Comparison of ENCODE assay signal across 12 cellular contexts in the genomic region with DNA sequence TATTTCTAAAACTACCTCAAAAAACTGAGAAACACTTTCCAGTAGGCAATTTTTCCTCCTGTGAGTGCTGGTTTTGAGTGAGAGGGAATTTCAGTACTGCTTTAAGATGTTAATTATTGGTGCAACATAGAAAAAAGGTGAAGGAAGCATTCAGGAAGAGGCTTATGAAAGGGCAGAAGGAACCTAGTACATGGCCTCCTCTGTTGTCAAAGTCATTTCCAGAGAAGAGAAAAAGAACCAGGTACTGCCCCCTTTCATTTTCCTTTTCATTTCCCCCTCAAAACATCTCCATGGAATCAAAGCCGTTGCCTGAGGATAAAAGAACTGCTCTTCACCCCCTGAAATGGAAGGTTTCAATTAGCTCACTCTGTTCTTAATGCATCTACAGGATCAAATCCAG. TPM values are rescaled to one million over a fixed set of nuclear protein-coding genes. Genes with fewer than 3 reads are reported as not detected.
DNase-seq lines count a peak whose midpoint lies in the region; ATAC-seq and TF ChIP-seq lines count a peak whose summit lies in the region.
"Had no signal": no experiment of that assay in that cellular context is flagged by ENCODE, and none has a peak within 500 bp of the region (broad histone marks: within the 10 kb centered on the region; RNA-seq: fewer than 3 reads in every experiment).

No MANE protein-coding gene starts in this region.

- ATAC-seq in SK-N-SH treated with all-trans-retinoic acid at 6 μM for 48 hours (no peak), HG02642 (IDR thresholded peaks at IDR 0.05; ENCODE audit: poor library complexity, unreplicated experiment) (peak; percentile 29)

- no peak overlapping the region for H3K4me2 ChIP-seq in SK-N-SH

- DNase-seq in SK-N-SH = no peak
- no peak for DNase-seq in spleen
- DNase-seq in NCI-H2171 treated with DMSO at 0.1 percent for 48 hours (lab: John Stamatoyannopoulos, UW) = no peak
- no peak for DNase-seq in NCI-H526 treated with DMSO at 0.1 percent for 48 hours (lab: John Stamatoyannopoulos, UW)
- no peak for DNase-seq in H7
- DNase-seq: COR-L47, NCI-H2227 treated with DMSO at 0.1 percent for 48 hours had no signal

- no peaks in the 10 kb centered on the region for H3K9me2 ChIP-seq in SK-N-SH

- TF ChIP-seq RAD21 in SK-N-SH (IDR thresholded peaks at IDR 0.05; ENCODE audit: low read length) = no peak

- 61% methylated on average over 1 of the region's 1 CpG for WGBS in SK-N-SH (ENCODE audit: low lambda C conversion rate)
- WGBS in spleen, 5 donors = 54 to 88% (median 67%) methylated on average over 1 of the region's 1 CpG

- no peak for TF ChIP-seq POLR2A in spleen (IDR thresholded peaks at IDR 0.05)

- CTCF ChIA-PET in SK-N-SH (lab: Yijun Ruan, JAX) = interaction anchor here (1.5 to 2.5 kb wide), 2 partner anchors 16 to 88 kb away, joined by 3 to 11 read pairs; no protein-coding TSS in a partner anchor

- H3K4me3 ChIP-seq in SK-N-SH (ENCODE audit: low read depth in 2 of 2, low read length in 1 of 2) (no peak overlapping the region), spleen (no peak overlapping the region), H7 (ENCODE audit: insufficient read depth, low read depth, low read length) (no peak overlapping the region)

- no peaks in the 10 kb centered on the region for H4K20me1 ChIP-seq in SK-N-SH (ENCODE audit: insufficient read depth)

- H3K36me3 ChIP-seq in SK-N-SH (replicated peaks in 1 of 2; ENCODE audit: control insufficient read depth in 1 of 2, insufficient read depth in 2 of 2, low read length in 1 of 2) (peaks cover 3 to 12% of the 10 kb centered on the region in 2 experiments), spleen (peaks cover 0 to 56% (median 26%) of the 10 kb centered on the region in 6 donors), H7 (replicated peaks; ENCODE audit: control insufficient read depth, insufficient read depth, low read length) (peaks cover 1% of the 10 kb centered on the region; the same call in 1 of the 2 replicates)

- no peak for TF ChIP-seq CTCF in SK-N-SH (IDR thresholded peaks at IDR 0.05)
- no peak for TF ChIP-seq CTCF in spleen (IDR thresholded peaks at IDR 0.05 in 8 of 11, conservative IDR thresholded peaks at IDR 0.05 in 3 of 11)

- H3K4me1 ChIP-seq in SK-N-SH (ENCODE audit: control insufficient read depth in 1 of 2, insufficient read depth in 2 of 2, low read depth in 1 of 2, low read length in 1 of 2) = peaks cover 3 to 21% of the 10 kb centered on the region in 2 experiments
- H3K4me1 ChIP-seq in spleen = peaks cover 0 to 22% (median 2%) of the 10 kb centered on the region in 6 donors

- TF ChIP-seq EP300 in SK-N-SH (IDR thresholded peaks at IDR 0.05; ENCODE audit: borderline replicate concordance in 1 of 2, low read depth in 1 of 2, low read length in 1 of 2) = no peak

- H3F3A ChIP-seq in SK-N-SH (replicated peaks; ENCODE audit: insufficient read depth) = peaks cover 18% of the 10 kb centered on the region

- H3K27me3 Mint-ChIP-seq in dendritic cell treated with granulocyte-macrophage colony-stimulating factor and Interleukin-4, amounts not matched to agents 40 ng/mL and 50 ng/mL, for 4 days = no peaks in the 10 kb centered on the region

- intact Hi-C loops in dendritic cell treated with granulocyte-macrophage colony-stimulating factor and Interleukin-4, amounts not matched to agents 40 ng/mL and 50 ng/mL, for 4 days (cut with micrococcal nuclease) = no loop called here
- intact Hi-C loops in spleen (cut with DNase I; ENCODE audit: low total_unique reads) = no loop called here

- H3K4me3 Mint-ChIP-seq in dendritic cell treated with granulocyte-macrophage colony-stimulating factor and Interleukin-4, amounts not matched to agents 40 ng/mL and 50 ng/mL, for 4 days = no peak overlapping the region

- peaks cover 75% of the 10 kb centered on the region for H3K4me1 Mint-ChIP-seq in dendritic cell treated with granulocyte-macrophage colony-stimulating factor and Interleukin-4, amounts not matched to agents 40 ng/mL and 50 ng/mL, for 4 days (ENCODE audit: low read depth)

- H3K9me3 Mint-ChIP-seq in dendritic cell treated with granulocyte-macrophage colony-stimulating factor and Interleukin-4, amounts not matched to agents 40 ng/mL and 50 ng/mL, for 4 days = no peaks in the 10 kb centered on the region

- H3K36me3 Mint-ChIP-seq in dendritic cell treated with granulocyte-macrophage colony-stimulating factor and Interleukin-4, amounts not matched to agents 40 ng/mL and 50 ng/mL, for 4 days (ENCODE audit: low read depth) = peaks cover 52% of the 10 kb centered on the region

- H3K27ac Mint-ChIP-seq in dendritic cell treated with granulocyte-macrophage colony-stimulating factor and Interleukin-4, amounts not matched to agents 40 ng/mL and 50 ng/mL, for 4 days = peak overlapping the region; percentile 92

- H3K27me3 ChIP-seq in SK-N-SH (ENCODE audit: insufficient read depth) (no peaks in the 10 kb centered on the region), spleen (replicated peaks in 1 of 7) (no peaks in the 10 kb centered on the region), H7 (ENCODE audit: control insufficient read depth, insufficient read depth, low read length) (no peaks in the 10 kb centered on the region)

- H2AFZ ChIP-seq in SK-N-SH (ENCODE audit: low read depth) = no peak overlapping the region

- no peaks in the 10 kb centered on the region for H3K79me2 ChIP-seq in SK-N-SH (ENCODE audit: insufficient read depth)

- POLR2A ChIA-PET in SK-N-SH (lab: Yijun Ruan, JAX) = no interaction called here

- peak overlapping the region; percentile 31 to 42; a peak in 3 of 4 replicates for H3K27ac ChIP-seq in SK-N-SH (ENCODE audit: low read depth in 2 of 2, low read length in 1 of 2)
- peak overlapping the region in 6 of 8 donors; percentile 1 to 41 (median 24) for H3K27ac ChIP-seq in spleen
- H3K27ac ChIP-seq: 22Rv1, VCaP had no signal

- no peak overlapping the region for H3K9ac ChIP-seq in SK-N-SH

- H3K9me3 ChIP-seq in SK-N-SH = no peaks in the 10 kb centered on the region
- H3K9me3 ChIP-seq in spleen = no peaks in the 10 kb centered on the region

TF ChIP-seq in SK-N-SH, 30 proteins besides CTCF, POLR2A, EP300 and RAD21 (continues in another document):
- TF ChIP-seq NFIC (IDR thresholded peaks at IDR 0.05; ENCODE audit: borderline replicate concordance) (no peak), EZH2phosphoT487 (IDR thresholded peaks at IDR 0.05; ENCODE audit: borderline replicate concordance, low read depth) (no peak), RCOR1 (IDR thresholded peaks at IDR 0.05; ENCODE audit: low read length) (no peak), GABPA (IDR thresholded peaks at IDR 0.05; ENCODE audit: low read depth) (no peak), RFX5 (IDR thresholded peaks at IDR 0.05; ENCODE audit: low read length) (no peak), MXI1 (IDR thresholded peaks at IDR 0.05; ENCODE audit: low read depth, low read length) (no peak), FOXJ3 (CRISPR knock-in tag; IDR thresholded peaks at IDR 0.05) (no peak)
- TF ChIP-seq, protein P1, sequence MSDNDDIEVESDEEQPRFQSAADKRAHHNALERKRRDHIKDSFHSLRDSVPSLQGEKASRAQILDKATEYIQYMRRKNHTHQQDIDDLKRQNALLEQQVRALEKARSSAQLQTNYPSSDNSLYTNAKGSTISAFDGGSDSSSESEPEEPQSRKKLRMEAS (IDR thresholded peaks at IDR 0.05; ENCODE audit: low read depth) = no peak
- TF ChIP-seq, protein P2, sequence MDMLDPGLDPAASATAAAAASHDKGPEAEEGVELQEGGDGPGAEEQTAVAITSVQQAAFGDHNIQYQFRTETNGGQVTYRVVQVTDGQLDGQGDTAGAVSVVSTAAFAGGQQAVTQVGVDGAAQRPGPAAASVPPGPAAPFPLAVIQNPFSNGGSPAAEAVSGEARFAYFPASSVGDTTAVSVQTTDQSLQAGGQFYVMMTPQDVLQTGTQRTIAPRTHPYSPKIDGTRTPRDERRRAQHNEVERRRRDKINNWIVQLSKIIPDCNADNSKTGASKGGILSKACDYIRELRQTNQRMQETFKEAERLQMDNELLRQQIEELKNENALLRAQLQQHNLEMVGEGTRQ (IDR thresholded peaks at IDR 0.05; ENCODE audit: borderline replicate concordance, low read depth, low read length) = no peak

TF ChIP-seq in SK-N-SH treated with all-trans-retinoic acid at 6 μM for 48 hours, 23 proteins besides CTCF, POLR2A, EP300 and RAD21 (continues in another document):
- no peak for TF ChIP-seq ZC3H10 (CRISPR knock-in tag; IDR thresholded peaks at IDR 0.05)
- TF ChIP-seq GLIS3 (CRISPR knock-in tag; IDR thresholded peaks at IDR 0.05) = no peak
- no peak for TF ChIP-seq TCF4 (CRISPR knock-in tag; IDR thresholded peaks at IDR 0.05; ENCODE audit: borderline replicate concordance)
- no peak for TF ChIP-seq ISL1 (CRISPR knock-in tag; IDR thresholded peaks at IDR 0.05)
- TF ChIP-seq PPARA (CRISPR knock-in tag; IDR thresholded peaks at IDR 0.05; ENCODE audit: borderline replicate concordance) = no peak
- TF ChIP-seq SNAI2 (CRISPR knock-in tag; IDR thresholded peaks at IDR 0.05) = no peak
- no peak for TF ChIP-seq ZNF565 (CRISPR knock-in tag; conservative IDR thresholded peaks at IDR 0.05; ENCODE audit: low read depth)
- TF ChIP-seq, protein P3, sequence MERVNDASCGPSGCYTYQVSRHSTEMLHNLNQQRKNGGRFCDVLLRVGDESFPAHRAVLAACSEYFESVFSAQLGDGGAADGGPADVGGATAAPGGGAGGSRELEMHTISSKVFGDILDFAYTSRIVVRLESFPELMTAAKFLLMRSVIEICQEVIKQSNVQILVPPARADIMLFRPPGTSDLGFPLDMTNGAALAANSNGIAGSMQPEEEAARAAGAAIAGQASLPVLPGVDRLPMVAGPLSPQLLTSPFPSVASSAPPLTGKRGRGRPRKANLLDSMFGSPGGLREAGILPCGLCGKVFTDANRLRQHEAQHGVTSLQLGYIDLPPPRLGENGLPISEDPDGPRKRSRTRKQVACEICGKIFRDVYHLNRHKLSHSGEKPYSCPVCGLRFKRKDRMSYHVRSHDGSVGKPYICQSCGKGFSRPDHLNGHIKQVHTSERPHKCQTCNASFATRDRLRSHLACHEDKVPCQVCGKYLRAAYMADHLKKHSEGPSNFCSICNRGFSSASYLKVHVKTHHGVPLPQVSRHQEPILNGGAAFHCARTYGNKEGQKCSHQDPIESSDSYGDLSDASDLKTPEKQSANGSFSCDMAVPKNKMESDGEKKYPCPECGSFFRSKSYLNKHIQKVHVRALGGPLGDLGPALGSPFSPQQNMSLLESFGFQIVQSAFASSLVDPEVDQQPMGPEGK (CRISPR knock-in tag; IDR thresholded peaks at IDR 0.05; ENCODE audit: borderline replicate concordance) = no peak

RNA-seq across cellular contexts. Expression of a gene that starts 19.8 kb away (rescaled TPM):
- 0.11 and 0.15 TPM in 2 replicates for polyA plus RNA-seq in SK-N-SH (2012; rRNA removed)
- polyA plus RNA-seq in SK-N-SH (2012; cell fraction: cytosol; rRNA removed) = 0.14 and 0.48 TPM in 2 replicates
- 0.05 and 0.10 TPM in 2 replicates for polyA plus RNA-seq in SK-N-SH (2012; cell fraction: nucleus; rRNA removed)
- 10 to 100 TPM in 1 of 7 donors, 1 to 10 TPM in 6; 1.8 to 18.7 (median 4.7) TPM for total RNA-seq in spleen
- 10 to 100 TPM in 1 of 3 donors, 1 to 10 TPM in 2; 2.2 to 20.9 (median 6.2) TPM for polyA plus RNA-seq in spleen
- total RNA-seq in H7 (2014; rRNA removed; shearing (Covaris generic)) = not detected in 2 replicates

RNA-seq across cellular contexts. Expression of a gene that starts 40.0 kb away (rescaled TPM):
- polyA plus RNA-seq in SK-N-SH (2012; rRNA removed) = not detected in 2 replicates
- not detected in 2 replicates for polyA plus RNA-seq in SK-N-SH (2012; cell fraction: cytosol; rRNA removed)
- not detected in 2 replicates for polyA plus RNA-seq in SK-N-SH (2012; cell fraction: nucleus; rRNA removed)
- total RNA-seq in spleen = 10 to 100 TPM in 4 of 7 donors, 1 to 10 TPM in 3; 7.9 to 17.3 (median 11.3) TPM
- 10 to 100 TPM; 12.3 to 18.6 (median 16.0) TPM for polyA plus RNA-seq in spleen
- 2.9 and 7.8 TPM in 2 replicates for total RNA-seq in H7 (2014; rRNA removed; shearing (Covaris generic))
